Comparison of ENCODE assay signal across 15 cellular contexts in genomic region chr5:619444-619843, GRCh38.
"Had no signal": no experiment of that assay in that cellular context is flagged by ENCODE, and none has a peak within 500 bp of the region (broad histone marks: within the 10 kb centered on the region; RNA-seq: fewer than 3 reads in every experiment).

No MANE protein-coding gene starts in this region.

- DNase-seq: activated CD4-positive, alpha-beta T cell treated with anti-CD3 and anti-CD28 coated beads for 36 hours; activated effector memory CD4-positive, alpha-beta T cell treated with anti-CD3 and anti-CD28 coated beads, Interleukin-2, amount 50 U/mL, for 16 hours; activated T-cell treated with anti-CD3 and anti-CD28 coated beads, Interleukin-2, amount 50 U/mL, for 24 hours; effector CD4-positive, alpha-beta T cell; naive B cell; stimulated activated CD4-positive, alpha-beta T cell treated with anti-CD3 and anti-CD28 coated beads, Interleukin-1b, Interleukin-23, amount 100 ng/mL, for 48 hours; T1000 had no signal

- H3K4me3 ChIP-seq: ascending aorta, right atrium auricular region, tibial nerve had no signal

- H3K9me3 ChIP-seq: ascending aorta, neutrophil, right atrium auricular region, tibial nerve had no signal

- H3K27ac ChIP-seq: ascending aorta, epithelial cell of prostate, neutrophil, right atrium auricular region, tibial nerve, VCaP had no signal

- H3K4me1 ChIP-seq: ascending aorta, right atrium auricular region, tibial nerve had no signal

- FAIRE-seq: colon had no signal

- H3K27me3 ChIP-seq: ascending aorta, neutrophil, right atrium auricular region, tibial nerve had no signal

- ATAC-seq: activated CD4-positive, alpha-beta T cell treated with anti-CD3 and anti-CD28 coated beads for 36 hours; stimulated activated memory B cell treated with anti-CD40 and anti-IgM and Interleukin-4, amounts not matched to agents 10 μg/mL and 1 μg/mL and 100 μg/mL, for 72 hours had no signal
